19 cellular contexts compared by ENCODE assay signal in genomic region chr3:135090020-135090717, GRCh38.
"Had no signal": no experiment of that assay in that cellular context is flagged by ENCODE, and none has a peak within 500 bp of the region (broad histone marks: within the 10 kb centered on the region; RNA-seq: fewer than 3 reads in every experiment).

No MANE protein-coding gene starts in this region.

- H3K4me3 ChIP-seq: left ventricle myocardium inferior, lower lobe of right lung, ovary, tibial nerve, upper lobe of right lung, vagina had no signal

- H3K27me3 ChIP-seq: foreskin keratinocyte, ovary, tibial nerve, upper lobe of right lung, vagina had no signal

- H3K9me3 ChIP-seq: left ventricle myocardium inferior, lower lobe of right lung, ovary, tibial nerve, upper lobe of right lung, vagina had no signal

- H3K36me3 ChIP-seq: left ventricle myocardium inferior, lower lobe of right lung, ovary, tibial nerve, upper lobe of right lung, vagina had no signal

- H3K27ac ChIP-seq: foreskin keratinocyte, left ventricle myocardium inferior, lower lobe of right lung, ovary, tibial nerve, upper lobe of right lung, vagina had no signal

- H3K4me1 ChIP-seq: foreskin keratinocyte, left ventricle myocardium inferior, lower lobe of right lung, tibial nerve, upper lobe of right lung, vagina had no signal

- ATAC-seq: foreskin keratinocyte, left cardiac atrium, lower lobe of right lung, natural killer cell, right cardiac atrium, upper lobe of right lung had no signal

- DNase-seq: dermis blood vessel endothelial cell; endodermal cell; erythroblast; foreskin keratinocyte; immature natural killer cell; kidney; left cardiac atrium; left ventricle myocardium inferior; lower lobe of right lung; natural killer cell; ovary; right cardiac atrium; small intestine; stimulated activated CD4-positive, alpha-beta T cell treated with anti-CD3 and anti-CD28 coated beads, Interleukin-12 subunit alpha, Interleukin-12 subunit beta, amount 100 ng/mL, for 4 hours; stimulated activated naive CD4-positive, alpha-beta T cell; upper lobe of right lung had no signal

- FAIRE-seq: endothelial cell of umbilical vein, kidney, small intestine had no signal
